ENCODE assay signal across 8 cellular contexts in genomic region chr4:48779095-48779997, GRCh38. TPM values are rescaled to one million over a fixed set of nuclear protein-coding genes. Genes with fewer than 3 reads are reported as not detected.
DNase-seq lines count a peak whose midpoint lies in the region; ATAC-seq and TF ChIP-seq lines count a peak whose summit lies in the region.

No MANE protein-coding gene starts in this region.

- H3K4me1 Mint-ChIP-seq in T-helper 17 cell, result peaks cover 32% of the 10 kb centered on the region

- H3K4me3 Mint-ChIP-seq in T-helper 17 cell, result peak overlapping the region; percentile 99

- H3K4me1 ChIP-seq in ES-I3 (ENCODE audit: insufficient read depth, low read length) (peaks cover 24% of the 10 kb centered on the region), HUES48 (ENCODE audit: control insufficient read depth, insufficient read depth, low read length) (peaks cover 34% of the 10 kb centered on the region)

- in situ Hi-C loops in astrocyte of the cerebellum (cut with HindIII; ENCODE audit: low sequenced_read_pairs), result no loop called here

- H3K9me3 ChIP-seq in ES-I3 (ENCODE audit: control insufficient read depth, insufficient read depth, low read length) (no peaks in the 10 kb centered on the region), HUES48 (ENCODE audit: control insufficient read depth, insufficient read depth, low read length) (no peaks in the 10 kb centered on the region), T-helper 17 cell (ENCODE audit: control insufficient read depth, low read length, poor library complexity, severe bottlenecking) (no peaks in the 10 kb centered on the region)

- no peaks in the 10 kb centered on the region for H3K36me3 Mint-ChIP-seq in T-helper 17 cell (ENCODE audit: low read depth)

- no peaks in the 10 kb centered on the region for H3K27me3 Mint-ChIP-seq in T-helper 17 cell

- intact Hi-C loops in sciatic nerve (cut with DNase I), result no loop called here

- H3K4me3 ChIP-seq in HUES48 (ENCODE audit: low read depth, low read length) (peak overlapping the region; percentile 82), astrocyte of the cerebellum (ENCODE audit: low read depth, low read length) (peak overlapping the region; percentile 83)

- no peaks in the 10 kb centered on the region for H3K27me3 ChIP-seq in HUES48 (ENCODE audit: control insufficient read depth, insufficient read depth, low read length)

- peak overlapping the region; percentile 94 for H3K27ac ChIP-seq in HUES48 (ENCODE audit: low read depth, low read length)

- DNase-seq in T-helper 17 cell, result peak; percentile 68 to 69 (median 68)
- no peak for DNase-seq in astrocyte of the cerebellum (ENCODE audit: low read depth)
- peak in 48 of 51 donors; percentile 26 to 80 (median 56) for DNase-seq in hypothalamus (lab: John Stamatoyannopoulos, UW)
- peak; percentile 78 for DNase-seq in sciatic nerve (ENCODE audit: low spot score)
- no peak for DNase-seq in cortex of kidney (lab: John Stamatoyannopoulos, UW)

- peak overlapping the region; percentile 96 for H3K27ac Mint-ChIP-seq in T-helper 17 cell

- no peak for TF ChIP-seq CTCF in astrocyte of the cerebellum (IDR thresholded peaks at IDR 0.05; ENCODE audit: low read depth, low read length, missing control alignments)

- ATAC-seq in GM21423 (IDR thresholded peaks at IDR 0.05; ENCODE audit: unreplicated experiment) (peak; percentile 36), T-helper 17 cell (peak; percentile 46), sciatic nerve (peak; percentile 13)

- H3K9ac ChIP-seq in ES-I3 (ENCODE audit: low read depth, low read length) (peak overlapping the region; percentile 65), HUES48 (ENCODE audit: low read depth, low read length) (peak overlapping the region; percentile 76)

- H3K36me3 ChIP-seq in ES-I3 (ENCODE audit: insufficient read depth, low read length) (no peaks in the 10 kb centered on the region), HUES48 (ENCODE audit: control insufficient read depth, insufficient read depth, low read length) (no peaks in the 10 kb centered on the region)

RNA-seq across cellular contexts. Expression of gene FRYL, which starts 0.7 kb away (rescaled TPM):
- total RNA-seq in T-helper 17 cell, result 100 to 1,000 TPM; 104 to 120 TPM
- total RNA-seq in sciatic nerve, result 172 TPM

RNA-seq across cellular contexts. Expression of gene OCIAD1, which starts 51.5 kb away (rescaled TPM):
- 10 to 100 TPM; 76.1 to 78.8 TPM for total RNA-seq in T-helper 17 cell
- 114 TPM for total RNA-seq in sciatic nerve

Comparison
In these comparisons a context has a peak if more than half of its experiments do, and no peak if none do; other contexts are left out.
1. DNase-seq: peak in T-helper 17 cell (3 of 3), hypothalamus (48 of 51) and sciatic nerve (single experiment); none in astrocyte of the cerebellum (single experiment) and cortex of kidney (single experiment).
2. Peak in every context shown above with its lines, with median percentiles within 50 percentile points of each other: ATAC-seq.